Comparison of ENCODE assay signal across 8 cellular contexts in the genomic region with DNA sequence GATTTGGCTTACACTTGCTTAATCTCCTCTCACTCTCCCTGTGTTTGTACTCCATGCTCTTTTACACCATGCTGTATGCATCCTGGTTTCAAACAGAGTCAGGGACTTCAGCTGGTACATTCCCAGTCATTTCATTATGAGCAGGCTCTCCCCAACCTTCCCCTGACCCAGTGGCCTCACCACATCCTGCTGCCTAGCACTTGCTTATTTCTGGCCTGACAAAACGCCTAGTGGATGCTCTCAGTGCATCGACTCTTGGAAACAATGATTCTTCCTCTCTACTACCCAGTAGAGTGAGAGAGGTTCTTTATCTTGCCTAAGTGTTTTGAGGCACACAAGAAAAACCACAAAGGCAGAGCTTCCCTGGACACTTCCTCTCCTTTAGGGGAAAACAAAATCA.
DNase-seq lines count a peak whose midpoint lies in the region; ATAC-seq, FAIRE-seq and TF ChIP-seq lines count a peak whose summit lies in the region.

No MANE protein-coding gene starts in this region.

- H3K4me2 ChIP-seq in fibroblast of lung (ENCODE audit: extremely low read depth, insufficient read depth, low read length), result no peak overlapping the region

- peak overlapping the region; percentile 59 for H3K27ac ChIP-seq in fibroblast of lung (ENCODE audit: insufficient read depth, low read length)
- peak overlapping the region; percentile 26 for H3K27ac ChIP-seq in subcutaneous abdominal adipose tissue (ENCODE audit: low read depth, low read length)
- peak overlapping the region in 1 of 2 donors; percentile 73 for H3K27ac ChIP-seq in coronary artery

- peak; percentile 75 for FAIRE-seq in RCC 7860 (lab: Jason Lieb, UNC)

- no peaks in the 10 kb centered on the region for H3K9me3 ChIP-seq in fibroblast of lung (ENCODE audit: control insufficient read depth, insufficient read depth, low read depth, low read length)
- H3K9me3 ChIP-seq in subcutaneous abdominal adipose tissue (ENCODE audit: control insufficient read depth in 5 of 5, low read length in 5 of 5), result no peaks in the 10 kb centered on the region

- DNase-seq in activated T-cell treated with anti-CD3 and anti-CD28 coated beads for 48 hours (ENCODE audit: low read depth) (peak; percentile 17), RCC 7860 (ENCODE audit: low spot score) (peak; percentile 90), fibroblast of lung (ENCODE audit: low read depth in 2 of 2) (peak; percentile 73 to 92), KG1 (lab: John Stamatoyannopoulos, UW) (no peak), coronary artery (ENCODE audit: low spot score) (no peak)
- DNase-seq in activated T-cell treated with anti-CD3 and anti-CD28 coated beads, Interleukin-2, amount 50 U/mL, for 1 hour, result no peak

- H3K36me3 ChIP-seq in fibroblast of lung (ENCODE audit: control insufficient read depth, insufficient read depth, low read length), result no peaks in the 10 kb centered on the region
- H3K36me3 ChIP-seq in subcutaneous abdominal adipose tissue (ENCODE audit: control insufficient read depth in 5 of 5, insufficient read depth in 5 of 5, low read length in 5 of 5), result no peaks in the 10 kb centered on the region

- H3K9ac ChIP-seq in fibroblast of lung (ENCODE audit: insufficient read depth, low read length) (no peak overlapping the region), subcutaneous abdominal adipose tissue (ENCODE audit: low read length in 5 of 5) (no peak overlapping the region)

- H2AFZ ChIP-seq in fibroblast of lung (ENCODE audit: low read length), result peak overlapping the region; percentile 60

- H4K20me1 ChIP-seq in fibroblast of lung (ENCODE audit: control insufficient read depth, extremely low read depth, insufficient read depth, low read length), result no peaks in the 10 kb centered on the region

- TF ChIP-seq CTCF in fibroblast of lung (conservative IDR thresholded peaks at IDR 0.05 in 1 of 2, IDR thresholded peaks at IDR 0.05 in 1 of 2; ENCODE audit: low read depth in 1 of 2, low read length in 2 of 2), result no peak
- no peak for TF ChIP-seq CTCF in coronary artery (IDR thresholded peaks at IDR 0.05)

- peak; percentile 65 for ATAC-seq in HG02642 (IDR thresholded peaks at IDR 0.05; ENCODE audit: poor library complexity, unreplicated experiment)

- H3K79me2 ChIP-seq in fibroblast of lung (ENCODE audit: control insufficient read depth, insufficient read depth, low read length), result no peaks in the 10 kb centered on the region

- H3K27me3 ChIP-seq in fibroblast of lung (ENCODE audit: control insufficient read depth, insufficient read depth, low read length), result no peaks in the 10 kb centered on the region
- no peaks in the 10 kb centered on the region for H3K27me3 ChIP-seq in subcutaneous abdominal adipose tissue (ENCODE audit: control insufficient read depth in 5 of 5, insufficient read depth in 4 of 5, low read length in 5 of 5)

- H3K4me3 ChIP-seq in fibroblast of lung (replicated peaks in 1 of 4; ENCODE audit: control extremely low read depth in 1 of 4, insufficient read depth in 1 of 4, low read depth in 3 of 4, low read length in 4 of 4) (no peak overlapping the region), subcutaneous abdominal adipose tissue (ENCODE audit: low read depth in 1 of 5, low read length in 5 of 5) (no peak overlapping the region), coronary artery (no peak overlapping the region)

- H3K4me1 ChIP-seq in fibroblast of lung (ENCODE audit: control insufficient read depth, extremely low read depth, insufficient read depth, low read length), result peaks cover 16% of the 10 kb centered on the region
- H3K4me1 ChIP-seq in subcutaneous abdominal adipose tissue (ENCODE audit: control insufficient read depth in 5 of 5, insufficient read depth in 5 of 5, low read length in 5 of 5), result peaks cover 6 to 39% (median 21%) of the 10 kb centered on the region in 5 donors

Comparison
In these comparisons a context has a peak if more than half of its experiments do, and no peak if none do; other contexts are left out.
1. DNase-seq: peak in activated T-cell treated with anti-CD3 and anti-CD28 coated beads for 48 hours (single experiment), RCC 7860 (single experiment) and fibroblast of lung (2 of 2); none in activated T-cell treated with anti-CD3 and anti-CD28 coated beads, Interleukin-2, amount 50 U/mL, for 1 hour (single experiment), KG1 (single experiment) and coronary artery (single experiment).